Comparison of ENCODE assay signal across 9 cellular contexts in genomic region chr1:76294470-76295194, GRCh38.
DNase-seq lines count a peak whose midpoint lies in the region; ATAC-seq and TF ChIP-seq lines count a peak whose summit lies in the region.
"Had no signal": no experiment of that assay in that cellular context is flagged by ENCODE, and none has a peak within 500 bp of the region (broad histone marks: within the 10 kb centered on the region; RNA-seq: fewer than 3 reads in every experiment).

No MANE protein-coding gene starts in this region.

- no peak for TF ChIP-seq CTCF in CD8-positive, alpha-beta T cell (IDR thresholded peaks at IDR 0.05)
- no peak for TF ChIP-seq CTCF in SU-DHL-6 (IDR thresholded peaks at IDR 0.05; ENCODE audit: insufficient read depth, low read length, poor library complexity, severe bottlenecking)
- TF ChIP-seq CTCF in foreskin fibroblast (IDR thresholded peaks at IDR 0.05; ENCODE audit: low read depth, low read length), result no peak

- H3K4me1 Mint-ChIP-seq in CD8-positive, alpha-beta T cell (ENCODE audit: low read depth), result peaks cover 43% of the 10 kb centered on the region

- no peak overlapping the region for H3K4me3 ChIP-seq in CD8-positive, alpha-beta T cell (ENCODE audit: low read depth, low read length)
- H3K4me3 ChIP-seq in SU-DHL-6 (ENCODE audit: insufficient read depth, low read length, poor library complexity, severe bottlenecking) (peak overlapping the region; percentile 35), foreskin fibroblast (ENCODE audit: low read depth in 1 of 2, low read length in 2 of 2) (no peak overlapping the region)

- no peak for DNase-seq in CD8-positive, alpha-beta T cell
- DNase-seq in GM19240 (ENCODE audit: insufficient read length, low spot score), result peak; percentile 11
- no peak for DNase-seq in activated effector memory CD4-positive, alpha-beta T cell treated with Interleukin-2 at 50 U/mL for 16 hours
- DNase-seq in NCI-H1436 treated with DMSO at 0.1 percent for 48 hours (lab: John Stamatoyannopoulos, UW), result no peak
- no peak for DNase-seq in activated CD4-positive, alpha-beta T cell treated with anti-CD3 and anti-CD28 coated beads for 1 hour
- no peak for DNase-seq in foreskin fibroblast
- DNase-seq: left cardiac atrium had no signal

- H3K9me2 ChIP-seq in SU-DHL-6 (replicated peaks; ENCODE audit: insufficient read depth, low read length), result no peaks in the 10 kb centered on the region

- peak; percentile 48 for ATAC-seq in CD8-positive, alpha-beta T cell
- peak; percentile 73 for ATAC-seq in HG03045 (IDR thresholded peaks at IDR 0.05; ENCODE audit: unreplicated experiment)
- ATAC-seq: left cardiac atrium had no signal

- H3K9me3 Mint-ChIP-seq in CD8-positive, alpha-beta T cell, result no peaks in the 10 kb centered on the region

- H3K4me2 ChIP-seq in SU-DHL-6 (ENCODE audit: low read depth, low read length, poor library complexity, severe bottlenecking), result peak overlapping the region; percentile 69

- H3K27ac Mint-ChIP-seq in CD8-positive, alpha-beta T cell, result peak overlapping the region; percentile 60

- H3K36me3 ChIP-seq in CD8-positive, alpha-beta T cell (ENCODE audit: insufficient read depth, low read length), result no peaks in the 10 kb centered on the region
- H3K36me3 ChIP-seq in SU-DHL-6 (ENCODE audit: low read length), result no peaks in the 10 kb centered on the region

- peak overlapping the region; percentile 75 for H2AFZ ChIP-seq in SU-DHL-6 (ENCODE audit: low read depth, low read length, severe bottlenecking)

- peak overlapping the region; percentile 3 for H3K27ac ChIP-seq in CD8-positive, alpha-beta T cell (ENCODE audit: low read depth, low read length)
- H3K27ac ChIP-seq in SU-DHL-6 (ENCODE audit: low read depth, low read length), result peak overlapping the region; percentile 92

- H3K79me2 ChIP-seq in SU-DHL-6 (ENCODE audit: insufficient read depth, low read length), result no peaks in the 10 kb centered on the region

- CTCF ChIA-PET in CD8-positive, alpha-beta T cell (lab: Charles Lee), result interaction anchor here (0.6 to 1.3 kb wide), 5 partner anchors 9 to 140 kb away, joined by 3 to 6 read pairs (median 3); no protein-coding TSS in a partner anchor

- peak overlapping the region; percentile 42 for H3K9ac ChIP-seq in SU-DHL-6 (ENCODE audit: low read length)

- H3K27me3 Mint-ChIP-seq in CD8-positive, alpha-beta T cell (ENCODE audit: low read depth), result no peaks in the 10 kb centered on the region

- peak overlapping the region; percentile 36 for H3K4me3 Mint-ChIP-seq in CD8-positive, alpha-beta T cell

- no peaks in the 10 kb centered on the region for H4K20me1 ChIP-seq in SU-DHL-6 (ENCODE audit: low read depth, low read length)

- no peaks in the 10 kb centered on the region for H3K9me3 ChIP-seq in CD8-positive, alpha-beta T cell (ENCODE audit: low read length)
- H3K9me3 ChIP-seq in SU-DHL-6 (ENCODE audit: insufficient read depth, low read length), result no peaks in the 10 kb centered on the region

- intact Hi-C loops in CD8-positive, alpha-beta T cell (cut with DNase I, micrococcal nuclease), result no loop called here

- no peaks in the 10 kb centered on the region for H3K36me3 Mint-ChIP-seq in CD8-positive, alpha-beta T cell

- POLR2A ChIA-PET in CD8-positive, alpha-beta T cell (lab: Charles Lee), result interaction anchor here (0.6 to 1.7 kb wide), 2 partner anchors 26 to 1367 kb away, joined by 4 read pairs; no protein-coding TSS in a partner anchor

- H3K4me1 ChIP-seq in CD8-positive, alpha-beta T cell (ENCODE audit: insufficient read depth, low read length), result peaks cover 22% of the 10 kb centered on the region

- H3F3A ChIP-seq in SU-DHL-6 (ENCODE audit: insufficient read depth), result peaks cover 16% of the 10 kb centered on the region; the same call in 1 of the 2 replicates

- H3K27me3 ChIP-seq in CD8-positive, alpha-beta T cell (ENCODE audit: insufficient read depth, low read length), result no peaks in the 10 kb centered on the region
- H3K27me3 ChIP-seq in SU-DHL-6 (ENCODE audit: low read length), result no peaks in the 10 kb centered on the region
